8 cellular contexts compared by ENCODE assay signal in genomic region chr2:11829324-11829946, GRCh38.
A peak's percentile ranks its signal among the peaks of the same experiment; 100 is the strongest.
DNase-seq lines count a peak whose midpoint lies in the region; ATAC-seq and TF ChIP-seq lines count a peak whose summit lies in the region.

No MANE protein-coding gene starts in this region.

- peaks cover 36 to 45% of the 10 kb centered on the region in 2 donors for H3K36me3 Mint-ChIP-seq in CD14-positive monocyte

- H3K36me3 ChIP-seq in mucosa of stomach (ENCODE audit: control insufficient read depth, insufficient read depth, low read length) = no peaks in the 10 kb centered on the region

- H3K4me3 Mint-ChIP-seq in CD14-positive monocyte = peak overlapping the region; percentile 70 to 89

- no peaks in the 10 kb centered on the region for H3K27me3 ChIP-seq in mucosa of stomach (ENCODE audit: control insufficient read depth, insufficient read depth, low read length)

- H3K4me1 Mint-ChIP-seq in CD14-positive monocyte = peaks cover 45% of the 10 kb centered on the region

- DNase-seq in CD14-positive monocyte (ENCODE audit: low spot score) = no peak
- peak; percentile 47 for DNase-seq in NOMO-1 treated with DMSO at 0.1 percent for 48 hours (lab: John Stamatoyannopoulos, UW; ENCODE audit: unreplicated experiment)
- peak; percentile 57 for DNase-seq in activated T-cell treated with anti-CD3 and anti-CD28 coated beads for 1 hour (ENCODE audit: low read depth)
- DNase-seq in stimulated activated CD8-positive, alpha-beta memory T cell treated with anti-CD3 and anti-CD28 coated beads, Interleukin-4, amount 100 ng/mL, for 48 hours = peak; percentile 70

- H3K9me3 Mint-ChIP-seq in CD14-positive monocyte = peaks cover 4 to 10% (median 7%) of the 10 kb centered on the region in 7 donors

- intact Hi-C loops in CD14-positive monocyte (cut with micrococcal nuclease) = no loop called here

- H3K27me3 Mint-ChIP-seq in CD14-positive monocyte (ENCODE audit: low read depth in 3 of 3) = peaks cover 12 to 21% (median 16%) of the 10 kb centered on the region in 3 donors

- H3K9ac ChIP-seq in mucosa of stomach (ENCODE audit: low read length) = peak overlapping the region; percentile 57

- no peaks in the 10 kb centered on the region for H3K9me3 ChIP-seq in mucosa of stomach (ENCODE audit: control insufficient read depth, low read length)

- peaks cover 20% of the 10 kb centered on the region for H3K4me1 ChIP-seq in mucosa of stomach (ENCODE audit: control insufficient read depth, insufficient read depth, low read length)

- peak; percentile 21 for ATAC-seq in GM19397 (IDR thresholded peaks at IDR 0.05; ENCODE audit: unreplicated experiment)
- peak; percentile 20 for ATAC-seq in HG03565 (IDR thresholded peaks at IDR 0.05; ENCODE audit: unreplicated experiment)
- ATAC-seq in esophagus mucosa = peak; percentile 15

- peak overlapping the region; percentile 44 for H3K4me3 ChIP-seq in mucosa of stomach (ENCODE audit: low read length)

- TF ChIP-seq CTCF in CD14-positive monocyte (IDR thresholded peaks at IDR 0.05) = peak; percentile 60

- peak overlapping the region; percentile 56 to 92 (median 89) for H3K27ac Mint-ChIP-seq in CD14-positive monocyte
